ENCODE assay signal across 7 cellular contexts in the genomic region with DNA sequence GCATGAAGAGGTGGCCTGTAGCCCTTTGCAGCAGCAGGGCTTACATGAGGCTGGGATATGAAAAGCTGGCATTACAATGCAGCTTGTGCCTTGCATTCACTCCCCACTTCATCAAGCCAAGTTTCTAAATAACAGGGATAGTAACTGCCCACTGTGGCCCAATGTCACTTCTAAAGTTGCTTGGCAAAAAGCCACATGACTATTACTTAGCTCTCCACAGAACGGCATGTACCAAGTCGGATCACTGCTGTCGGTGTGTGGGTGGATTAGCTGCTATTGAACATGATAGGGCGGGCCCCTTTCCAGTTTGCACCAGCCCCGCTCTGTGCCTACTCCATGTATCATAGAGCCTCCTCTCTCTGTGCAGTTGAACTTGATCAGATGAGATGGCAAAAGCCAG.
DNase-seq lines count a peak whose midpoint lies in the region; ATAC-seq, FAIRE-seq and TF ChIP-seq lines count a peak whose summit lies in the region.
"Not testable (repeated sequence)": the region's sequence is repeated elsewhere in the genome, so short reads cannot be mapped to it uniquely, and the experiment has no call there.

No MANE protein-coding gene starts in this region.

- H2BK120ac ChIP-seq in IMR-90 (ENCODE audit: low read depth, low read length): not testable (repeated sequence)

- H3K79me2 ChIP-seq in keratinocyte (ENCODE audit: control insufficient read depth, insufficient read depth, low read length): not testable (repeated sequence)

- not testable (repeated sequence) for H2AFZ ChIP-seq in IMR-90 (replicated peaks; ENCODE audit: low read length, poor library complexity); keratinocyte (ENCODE audit: control insufficient read depth, low read length)

- peak; percentile 52 for FAIRE-seq in keratinocyte (lab: Jason Lieb, UNC)

- intact Hi-C loops in IMR-90 (cut with micrococcal nuclease); Right ventricle myocardium inferior (cut with DNase I): not testable (repeated sequence)

- H3K4ac ChIP-seq in IMR-90 (ENCODE audit: low read depth, low read length): not testable (repeated sequence)

- not testable (repeated sequence) for TF ChIP-seq RAD21 in IMR-90 (IDR thresholded peaks at IDR 0.05; ENCODE audit: low read length)

- H4K20me1 ChIP-seq in IMR-90 (ENCODE audit: insufficient read depth, low read length); keratinocyte (ENCODE audit: control insufficient read depth, extremely low read depth, insufficient read depth, low read length): not testable (repeated sequence)

- not testable (repeated sequence) for H3K9me1 ChIP-seq in IMR-90 (ENCODE audit: insufficient read depth, low read length); keratinocyte (ENCODE audit: control insufficient read depth, extremely low read depth, insufficient read depth, low read length)

- not testable (repeated sequence) for H2BK15ac ChIP-seq in IMR-90 (ENCODE audit: low read depth, low read length)

- not testable (repeated sequence) for H2AK5ac ChIP-seq in IMR-90 (ENCODE audit: low read depth, low read length)

- TF ChIP-seq POLR2A in IMR-90 (IDR thresholded peaks at IDR 0.05; ENCODE audit: low read depth, low read length): not testable (repeated sequence)

- H3K18ac ChIP-seq in IMR-90 (ENCODE audit: low read depth, low read length): not testable (repeated sequence)

- H3K9me3 Mint-ChIP-seq in activated CD8-positive, alpha-beta memory T cell treated with anti-CD3 and anti-CD28 coated beads, Interleukin-2, amount 10 ng/mL, durations not matched to agents 7 days and 5 days (ENCODE audit: low read depth); natural killer cell treated with Interleukin-12 subunit alpha and Interleukin-12 subunit beta and Interleukin-15 and Interleukin-18, amount 100 ng/mL, for 72 hours; stimulated activated naive CD8-positive, alpha-beta T cell treated with anti-CD3 and anti-CD28 coated beads, Interleukin-15, amount 100 ng/mL, for 72 hours: not testable (repeated sequence)

- not testable (repeated sequence) for H4K91ac ChIP-seq in IMR-90 (ENCODE audit: insufficient read depth, low read depth, low read length)

- not testable (repeated sequence) for H3K27me3 ChIP-seq in IMR-90 (ENCODE audit: control insufficient read depth, insufficient read depth, low read length); brain microvascular endothelial cell (replicated peaks); keratinocyte (ENCODE audit: control insufficient read depth, extremely low read depth, insufficient read depth, low read length)

- WGBS in IMR-90 (ENCODE audit: extremely low coverage in 2 of 2, insufficient read length in 1 of 2), 2 experiments: no CpG with 5 or more reads among the region's 5 CpGs

- not testable (repeated sequence) for TF ChIP-seq CTCF in IMR-90 (conservative IDR thresholded peaks at IDR 0.05; ENCODE audit: low read depth, low read length); brain microvascular endothelial cell (IDR thresholded peaks at IDR 0.05; ENCODE audit: low read depth, low read length, missing control alignments); keratinocyte (optimal IDR thresholded peaks at IDR 0.05 in 1 of 3, IDR thresholded peaks at IDR 0.05 in 1 of 3, conservative IDR thresholded peaks at IDR 0.05 in 1 of 3; ENCODE audit: extremely low read depth in 1 of 3, insufficient read depth in 2 of 3, low read length in 3 of 3)

- H3K4me3 ChIP-seq in IMR-90 (ENCODE audit: insufficient read depth, low read depth, low read length); brain microvascular endothelial cell (ENCODE audit: low read depth, low read length); keratinocyte (ENCODE audit: control insufficient read depth in 2 of 3, extremely low read depth in 1 of 3, insufficient read depth in 2 of 3, low read depth in 1 of 3, low read length in 3 of 3): not testable (repeated sequence)

- POLR2A ChIA-PET in IMR-90 (lab: Charles Lee; ENCODE audit: unreplicated experiment): not testable (repeated sequence)

- H3K36me3 ChIP-seq in IMR-90 (ENCODE audit: control insufficient read depth, insufficient read depth, low read length); brain microvascular endothelial cell (replicated peaks); keratinocyte (ENCODE audit: control insufficient read depth in 2 of 2, extremely low read depth in 1 of 2, insufficient read depth in 2 of 2, low read length in 2 of 2): not testable (repeated sequence)

- not testable (repeated sequence) for H3K9ac ChIP-seq in IMR-90 (ENCODE audit: low read depth, low read length); keratinocyte (ENCODE audit: control insufficient read depth, extremely low read depth, insufficient read depth, low read length)

- H3K4me1 Mint-ChIP-seq in activated CD8-positive, alpha-beta memory T cell treated with anti-CD3 and anti-CD28 coated beads, Interleukin-2, amount 10 ng/mL, durations not matched to agents 7 days and 5 days; natural killer cell treated with Interleukin-12 subunit alpha and Interleukin-12 subunit beta and Interleukin-15 and Interleukin-18, amount 100 ng/mL, for 72 hours (ENCODE audit: low read depth in 2 of 2); stimulated activated naive CD8-positive, alpha-beta T cell treated with anti-CD3 and anti-CD28 coated beads, Interleukin-15, amount 100 ng/mL, for 72 hours: not testable (repeated sequence)

- H2BK5ac ChIP-seq in IMR-90 (ENCODE audit: low read depth, low read length, poor library complexity, severe bottlenecking): not testable (repeated sequence)

- not testable (repeated sequence) for H2BK20ac ChIP-seq in IMR-90 (ENCODE audit: low read depth, low read length)

- not testable (repeated sequence) for H3K27ac ChIP-seq in IMR-90 (ENCODE audit: insufficient read depth, low read length); brain microvascular endothelial cell; keratinocyte (ENCODE audit: control insufficient read depth, insufficient read depth, low read length)

- DNase-seq in IMR-90; activated CD8-positive, alpha-beta memory T cell treated with anti-CD3 and anti-CD28 coated beads, Interleukin-2, amount 10 ng/mL, durations not matched to agents 7 days and 5 days; Right ventricle myocardium inferior (ENCODE audit: missing footprints); keratinocyte (ENCODE audit: low read depth, low spot score); natural killer cell treated with Interleukin-12 subunit alpha and Interleukin-12 subunit beta and Interleukin-15 and Interleukin-18, amount 100 ng/mL, for 72 hours (ENCODE audit: low spot score); stimulated activated naive CD8-positive, alpha-beta T cell treated with anti-CD3 and anti-CD28 coated beads, Interleukin-15, amount 100 ng/mL, for 72 hours: not testable (repeated sequence)
- DNase-seq in brain microvascular endothelial cell: peak; percentile 2

- H3K9me3 ChIP-seq in IMR-90 (ENCODE audit: control insufficient read depth, insufficient read depth, low read length); keratinocyte (ENCODE audit: control insufficient read depth, low read depth, low read length): not testable (repeated sequence)

- H4K8ac ChIP-seq in IMR-90 (ENCODE audit: low read depth in 2 of 2, low read length in 2 of 2): not testable (repeated sequence)

- H3K56ac ChIP-seq in IMR-90 (ENCODE audit: extremely low read depth, insufficient read depth, low read length): not testable (repeated sequence)

- H4K5ac ChIP-seq in IMR-90 (ENCODE audit: low read depth, low read length): not testable (repeated sequence)

- H3K36me3 Mint-ChIP-seq in activated CD8-positive, alpha-beta memory T cell treated with anti-CD3 and anti-CD28 coated beads, Interleukin-2, amount 10 ng/mL, durations not matched to agents 7 days and 5 days; natural killer cell treated with Interleukin-12 subunit alpha and Interleukin-12 subunit beta and Interleukin-15 and Interleukin-18, amount 100 ng/mL, for 72 hours: not testable (repeated sequence)

- H3K4me3 Mint-ChIP-seq in activated CD8-positive, alpha-beta memory T cell treated with anti-CD3 and anti-CD28 coated beads, Interleukin-2, amount 10 ng/mL, durations not matched to agents 7 days and 5 days; natural killer cell treated with Interleukin-12 subunit alpha and Interleukin-12 subunit beta and Interleukin-15 and Interleukin-18, amount 100 ng/mL, for 72 hours; stimulated activated naive CD8-positive, alpha-beta T cell treated with anti-CD3 and anti-CD28 coated beads, Interleukin-15, amount 100 ng/mL, for 72 hours: not testable (repeated sequence)

- dilution Hi-C loops in IMR-90 (cut with HindIII; ENCODE audit: low sequenced_read_pairs, unreplicated experiment); keratinocyte (cut with MboI; ENCODE audit: extremely low pct_ligation_motif_present, low sequenced_read_pairs): not testable (repeated sequence)

- H2AK9ac ChIP-seq in IMR-90 (replicated peaks; ENCODE audit: low read depth, low read length, poor library complexity): not testable (repeated sequence)

- not testable (repeated sequence) for BruUV-seq in IMR-90 (replicated peaks; lab: Mats Ljungman, UMichigan)

- not testable (repeated sequence) for H3K23ac ChIP-seq in IMR-90 (ENCODE audit: low read depth, low read length)

- not testable (repeated sequence) for H3K14ac ChIP-seq in IMR-90 (replicated peaks; ENCODE audit: low read depth, low read length)

- CTCF ChIA-PET in IMR-90 (lab: Yijun Ruan, JAX); activated CD8-positive, alpha-beta memory T cell treated with anti-CD3 and anti-CD28 coated beads, Interleukin-2, amount 10 ng/mL, durations not matched to agents 7 days and 5 days (lab: Charles Lee): not testable (repeated sequence)

- H3K27me3 Mint-ChIP-seq in activated CD8-positive, alpha-beta memory T cell treated with anti-CD3 and anti-CD28 coated beads, Interleukin-2, amount 10 ng/mL, durations not matched to agents 7 days and 5 days; natural killer cell treated with Interleukin-12 subunit alpha and Interleukin-12 subunit beta and Interleukin-15 and Interleukin-18, amount 100 ng/mL, for 72 hours; stimulated activated naive CD8-positive, alpha-beta T cell treated with anti-CD3 and anti-CD28 coated beads, Interleukin-15, amount 100 ng/mL, for 72 hours: not testable (repeated sequence)

- ATAC-seq in IMR-90 (ENCODE audit: low read depth): peak; percentile 97
- ATAC-seq in activated CD8-positive, alpha-beta memory T cell treated with anti-CD3 and anti-CD28 coated beads, Interleukin-2, amount 10 ng/mL, durations not matched to agents 7 days and 5 days: peak; percentile 42
- peak; percentile 98 for ATAC-seq in Right ventricle myocardium inferior
- ATAC-seq in natural killer cell treated with Interleukin-12 subunit alpha and Interleukin-12 subunit beta and Interleukin-15 and Interleukin-18, amount 100 ng/mL, for 72 hours: peak; percentile 20 to 61
- peak; percentile 94 for ATAC-seq in stimulated activated naive CD8-positive, alpha-beta T cell treated with anti-CD3 and anti-CD28 coated beads, Interleukin-15, amount 100 ng/mL, for 72 hours

- in situ Hi-C loops in IMR-90 (cut with MboI; ENCODE audit: low sequenced_read_pairs); brain microvascular endothelial cell (cut with HindIII; ENCODE audit: low pct_ligation_motif_present, low sequenced_read_pairs): not testable (repeated sequence)

- not testable (repeated sequence) for H3K4me1 ChIP-seq in IMR-90 (ENCODE audit: control insufficient read depth, insufficient read depth, low read length); keratinocyte (ENCODE audit: control insufficient read depth, extremely low read depth, insufficient read depth, low read length)

- not testable (repeated sequence) for H3K79me1 ChIP-seq in IMR-90 (ENCODE audit: low read depth in 1 of 2, low read length in 2 of 2)

- H3K27ac Mint-ChIP-seq in activated CD8-positive, alpha-beta memory T cell treated with anti-CD3 and anti-CD28 coated beads, Interleukin-2, amount 10 ng/mL, durations not matched to agents 7 days and 5 days; natural killer cell treated with Interleukin-12 subunit alpha and Interleukin-12 subunit beta and Interleukin-15 and Interleukin-18, amount 100 ng/mL, for 72 hours; stimulated activated naive CD8-positive, alpha-beta T cell treated with anti-CD3 and anti-CD28 coated beads, Interleukin-15, amount 100 ng/mL, for 72 hours: not testable (repeated sequence)

- H3K4me2 ChIP-seq in IMR-90 (ENCODE audit: low read depth, low read length); keratinocyte (ENCODE audit: control insufficient read depth, extremely low read depth, insufficient read depth, low read depth, low read length): not testable (repeated sequence)

Comparison
In these comparisons a context has a peak if more than half of its experiments do, and no peak if none do; other contexts are left out.
1. ATAC-seq: peak in every context shown above with its lines; median percentile 98 in Right ventricle myocardium inferior; 97 in IMR-90; 94 in stimulated activated naive CD8-positive, alpha-beta T cell treated with anti-CD3 and anti-CD28 coated beads, Interleukin-15, amount 100 ng/mL, for 72 hours; 42 in activated CD8-positive, alpha-beta memory T cell treated with anti-CD3 and anti-CD28 coated beads, Interleukin-2, amount 10 ng/mL, durations not matched to agents 7 days and 5 days; 40 in natural killer cell treated with Interleukin-12 subunit alpha and Interleukin-12 subunit beta and Interleukin-15 and Interleukin-18, amount 100 ng/mL, for 72 hours.